In the genomic region with DNA sequence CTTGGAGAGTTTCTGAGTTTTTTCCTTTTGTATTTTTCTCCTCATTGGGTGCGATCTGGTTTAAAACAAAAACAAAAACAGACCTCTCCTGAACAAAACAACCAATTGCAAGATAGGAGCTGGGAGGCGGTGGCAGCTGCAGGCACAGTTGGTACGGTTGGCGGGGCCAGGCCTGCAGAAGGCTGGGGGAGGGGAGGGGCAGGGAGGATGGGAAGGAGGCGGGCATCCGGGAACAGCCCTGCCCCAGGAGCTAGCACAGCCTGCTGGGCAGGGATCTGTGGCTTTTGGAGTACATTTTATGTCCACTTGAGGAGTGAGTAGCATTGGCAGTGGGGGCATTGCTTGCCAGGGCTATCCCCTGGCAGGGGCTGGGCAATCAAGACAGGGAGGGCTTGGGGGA, we compare ENCODE assay signal across 9 cellular contexts.
A peak's percentile ranks its signal among the peaks of the same experiment; 100 is the strongest.
DNase-seq lines count a peak whose midpoint lies in the region; ATAC-seq and TF ChIP-seq lines count a peak whose summit lies in the region.
"Had no signal": no experiment of that assay in that cellular context is flagged by ENCODE, and none has a peak within 500 bp of the region (broad histone marks: within the 10 kb centered on the region; RNA-seq: fewer than 3 reads in every experiment).

No MANE protein-coding gene starts in this region.

- ATAC-seq in GM18498 (IDR thresholded peaks at IDR 0.05; ENCODE audit: unreplicated experiment) (no peak), HG03196 (IDR thresholded peaks at IDR 0.05; ENCODE audit: unreplicated experiment) (no peak)
- ATAC-seq: T-cell had no signal

- H3K9me3 ChIP-seq in mucosa of stomach (ENCODE audit: control insufficient read depth, low read length), result no peaks in the 10 kb centered on the region

- DNase-seq in NCI-H2107 (lab: John Stamatoyannopoulos, UW) (peak; percentile 81), NCI-H128 (lab: John Stamatoyannopoulos, UW; ENCODE audit: unreplicated experiment) (no peak), KG1 (lab: John Stamatoyannopoulos, UW) (no peak)
- DNase-seq: T-cell had no signal

- H3K4me3 ChIP-seq in mucosa of stomach (ENCODE audit: low read length), result no peak overlapping the region

- peak overlapping the region; percentile 56 for H3K9ac ChIP-seq in mucosa of stomach (ENCODE audit: low read length)

- no peak for TF ChIP-seq CTCF in C4-2B (conservative IDR thresholded peaks at IDR 0.05)

- H3K27ac ChIP-seq in C4-2B (peak overlapping the region; percentile 92), cingulate gyrus (ENCODE audit: low read depth, low read length) (peak overlapping the region; percentile 98)

- H3K36me3 ChIP-seq in mucosa of stomach (ENCODE audit: control insufficient read depth, insufficient read depth, low read length), result peaks cover 3% of the 10 kb centered on the region

- no peaks in the 10 kb centered on the region for H3K27me3 ChIP-seq in mucosa of stomach (ENCODE audit: control insufficient read depth, insufficient read depth, low read length)

- peaks cover 58% of the 10 kb centered on the region for H3K4me1 ChIP-seq in mucosa of stomach (ENCODE audit: control insufficient read depth, insufficient read depth, low read length)
